22 cellular contexts compared by ENCODE assay signal in genomic region chr4:86944964-86945781, GRCh38. TPM values are rescaled to one million over a fixed set of nuclear protein-coding genes. Genes with fewer than 3 reads are reported as not detected.
A peak's percentile ranks its signal among the peaks of the same experiment; 100 is the strongest.
DNase-seq lines count a peak whose midpoint lies in the region; ATAC-seq, FAIRE-seq and TF ChIP-seq lines count a peak whose summit lies in the region.
"Had no signal": no experiment of that assay in that cellular context is flagged by ENCODE, and none has a peak within 500 bp of the region (broad histone marks: within the 10 kb centered on the region; RNA-seq: fewer than 3 reads in every experiment).

No MANE protein-coding gene starts in this region.

- no peak overlapping the region for H3K27ac Mint-ChIP-seq in activated naive CD4-positive, alpha-beta T cell treated with anti-CD3 and anti-CD28 coated beads for 36 hours
- H3K27ac Mint-ChIP-seq: activated naive CD4-positive, alpha-beta T cell treated with anti-CD3 and anti-CD28 coated beads, Interleukin-2, amount 10 ng/mL, durations not matched to agents 7 days and 5 days had no signal

- H3K4me3 Mint-ChIP-seq in activated naive CD4-positive, alpha-beta T cell treated with anti-CD3 and anti-CD28 coated beads for 36 hours, result no peak overlapping the region
- H3K4me3 Mint-ChIP-seq: activated naive CD4-positive, alpha-beta T cell treated with anti-CD3 and anti-CD28 coated beads, Interleukin-2, amount 10 ng/mL, durations not matched to agents 7 days and 5 days; nephron progenitor cell had no signal

- intact Hi-C loops in left ventricle myocardium superior (cut with micrococcal nuclease), result no loop called here
- intact Hi-C loops in right cardiac atrium (cut with DNase I), result no loop called here
- intact Hi-C loops in GM12878 (cut with micrococcal nuclease; ENCODE audit: unreplicated experiment), result no loop called here
- intact Hi-C loops in activated naive CD4-positive, alpha-beta T cell treated with anti-CD3 and anti-CD28 coated beads for 36 hours (cut with micrococcal nuclease), result no loop called here

- H3K27ac ChIP-seq in right cardiac atrium (ENCODE audit: low read length) (no peak overlapping the region), HUES48 (ENCODE audit: low read depth, low read length) (peak overlapping the region; percentile 7), GM12878 (ENCODE audit: control insufficient read depth, insufficient read depth) (no peak overlapping the region; the same call in 1 of the 2 replicates)
- H3K27ac ChIP-seq: parathyroid adenoma, right lobe of liver had no signal

- CTCF ChIA-PET in GM12878 (lab: Yijun Ruan, JAX), result interaction anchor here (0.6 to 1.8 kb wide), 8 partner anchors 8 to 1872 kb away, joined by 3 to 8 read pairs (median 4); no protein-coding TSS in a partner anchor
- CTCF ChIA-PET in activated naive CD4-positive, alpha-beta T cell treated with anti-CD3 and anti-CD28 coated beads for 36 hours (lab: Charles Lee), result interaction anchor here (0.6 to 2.0 kb wide), 8 partner anchors 10 to 147 kb away, joined by 3 to 8 read pairs (median 4); partner anchors contain the start of gene AFF1

- no peak for TF ChIP-seq RAD21 in GM12878 (IDR thresholded peaks at IDR 0.05; ENCODE audit: insufficient read depth, low read depth, low read length)

- ATAC-seq in left ventricle myocardium superior (peak; percentile 49), right cardiac atrium (no peak), GM12878 (peak; percentile 24)
- ATAC-seq: activated CD4-positive, CD25-positive, alpha-beta regulatory T cell treated with anti-CD3 and anti-CD28 coated beads, Interleukin-2, amount 50 U/mL, for 24 hours had no signal

- no peak for TF ChIP-seq CTCF in GM12878 (IDR thresholded peaks at IDR 0.05 in 2 of 3, conservative IDR thresholded peaks at IDR 0.05 in 1 of 3; ENCODE audit: control insufficient read depth in 2 of 3, extremely low read depth in 1 of 3, insufficient read depth in 1 of 3, low read depth in 3 of 3, low read length in 3 of 3)

- H3K27me3 Mint-ChIP-seq in activated naive CD4-positive, alpha-beta T cell treated with anti-CD3 and anti-CD28 coated beads for 36 hours (ENCODE audit: low read depth), result no peaks in the 10 kb centered on the region
- H3K27me3 Mint-ChIP-seq: activated naive CD4-positive, alpha-beta T cell treated with anti-CD3 and anti-CD28 coated beads, Interleukin-2, amount 10 ng/mL, durations not matched to agents 7 days and 5 days had no signal

- H3K27me3 ChIP-seq in right cardiac atrium (ENCODE audit: control insufficient read depth, insufficient read depth) (no peaks in the 10 kb centered on the region), HUES48 (ENCODE audit: control insufficient read depth, insufficient read depth, low read length) (no peaks in the 10 kb centered on the region), GM12878 (replicated peaks in 1 of 2; ENCODE audit: control insufficient read depth in 2 of 2, insufficient read depth in 2 of 2, low read length in 1 of 2) (no peaks in the 10 kb centered on the region)
- H3K27me3 ChIP-seq: heart right ventricle, right lobe of liver had no signal

- H3K36me3 Mint-ChIP-seq in activated naive CD4-positive, alpha-beta T cell treated with anti-CD3 and anti-CD28 coated beads for 36 hours (ENCODE audit: low read depth), result peaks cover 3% of the 10 kb centered on the region

- H2AFZ ChIP-seq in GM12878 (ENCODE audit: control insufficient read depth, low read depth, low read length), result no peak overlapping the region
- H2AFZ ChIP-seq: parathyroid adenoma had no signal

- in situ Hi-C loops in GM12878 (cut with MboI), result loop anchor here (5.0 kb wide), 1 partner anchor 62 kb away; no protein-coding TSS in a partner anchor

- POLR2A ChIA-PET in GM12878 (lab: Charles Lee), result interaction anchor here (0.6 to 2.6 kb wide), 12 partner anchors 9 to 432 kb away, joined by 3 to 12 read pairs (median 4); no protein-coding TSS in a partner anchor

- H3K9me3 Mint-ChIP-seq in activated naive CD4-positive, alpha-beta T cell treated with anti-CD3 and anti-CD28 coated beads for 36 hours, result no peaks in the 10 kb centered on the region
- H3K9me3 Mint-ChIP-seq: activated naive CD4-positive, alpha-beta T cell treated with anti-CD3 and anti-CD28 coated beads, Interleukin-2, amount 10 ng/mL, durations not matched to agents 7 days and 5 days; nephron progenitor cell had no signal

- RAD21 ChIA-PET in GM12878 (lab: Charles Lee; ENCODE audit: unreplicated experiment), result interaction anchor here (0.6 to 2.4 kb wide), 14 partner anchors 9 to 252 kb away, joined by 3 to 10 read pairs (median 4); no protein-coding TSS in a partner anchor

- H3K4me2 ChIP-seq in GM12878 (ENCODE audit: control insufficient read depth, insufficient read depth), result no peak overlapping the region

- no peak for FAIRE-seq in GM12878 (lab: Jason Lieb, UNC)

- BruUV-seq in GM12878 (replicated peaks; lab: Mats Ljungman, UMichigan), result no TSS peak

- H3K4me1 ChIP-seq in right cardiac atrium (ENCODE audit: control insufficient read depth, insufficient read depth, low read length) (peaks cover 16% of the 10 kb centered on the region), HUES48 (ENCODE audit: control insufficient read depth, insufficient read depth, low read length) (peaks cover 41% of the 10 kb centered on the region), GM12878 (ENCODE audit: control insufficient read depth, insufficient read depth, low read length) (peaks cover 54% of the 10 kb centered on the region)
- H3K4me1 ChIP-seq: parathyroid adenoma had no signal

- TF ChIP-seq EP300 in GM12878 (IDR thresholded peaks at IDR 0.05; ENCODE audit: borderline replicate concordance in 1 of 2, control insufficient read depth in 1 of 2, low read depth in 2 of 2, low read length in 2 of 2), result no peak

- H3K9me3 ChIP-seq in right cardiac atrium (ENCODE audit: control insufficient read depth, low read length) (no peaks in the 10 kb centered on the region), HUES48 (ENCODE audit: control insufficient read depth, insufficient read depth, low read length) (no peaks in the 10 kb centered on the region), GM12878 (replicated peaks; ENCODE audit: control insufficient read depth, insufficient read depth, low read length) (no peaks in the 10 kb centered on the region)
- H3K9me3 ChIP-seq: heart right ventricle, right lobe of liver had no signal

- H3K9ac ChIP-seq in HUES48 (ENCODE audit: low read depth, low read length) (no peak overlapping the region), GM12878 (ENCODE audit: control insufficient read depth, insufficient read depth, low read length) (no peak overlapping the region)
- H3K9ac ChIP-seq: parathyroid adenoma had no signal

- H4K20me1 ChIP-seq in GM12878 (ENCODE audit: control insufficient read depth, insufficient read depth), result peaks cover 3% of the 10 kb centered on the region; the same call in 1 of the 2 replicates

- H3K79me2 ChIP-seq in GM12878 (ENCODE audit: control insufficient read depth, insufficient read depth, low read length), result peaks cover 86% of the 10 kb centered on the region

- H3K4me1 Mint-ChIP-seq in activated naive CD4-positive, alpha-beta T cell treated with anti-CD3 and anti-CD28 coated beads for 36 hours (ENCODE audit: low read depth), result peaks cover 40% of the 10 kb centered on the region

- SMC1A ChIA-PET in GM12878 (lab: Charles Lee; ENCODE audit: uncharacterized antibody, unreplicated experiment), result interaction anchor here (0.5 to 13.7 kb wide), 12 partner anchors 9 to 146 kb away, joined by 3 to 192 read pairs (median 5); partner anchors contain the start of gene AFF1

- H3K36me3 ChIP-seq in HUES48 (ENCODE audit: control insufficient read depth, insufficient read depth, low read length), result peaks cover 3% of the 10 kb centered on the region
- peaks cover 0 to 9% of the 10 kb centered on the region in 2 experiments; a peak in 3 of 4 replicates for H3K36me3 ChIP-seq in GM12878 (ENCODE audit: control insufficient read depth in 2 of 2, insufficient read depth in 2 of 2, low read length in 1 of 2)
- H3K36me3 ChIP-seq: right lobe of liver had no signal

- DNase-seq in left ventricle myocardium superior (no peak), right cardiac atrium (no peak), GM12878 (ENCODE audit: low read depth, low spot score) (no peak), activated gamma-delta T cell (lab: John Stamatoyannopoulos, UW) (no peak), EL (no peak)
- no peak for DNase-seq in activated naive CD4-positive, alpha-beta T cell treated with anti-CD3 and anti-CD28 coated beads for 36 hours
- DNase-seq: activated naive CD4-positive, alpha-beta T cell treated with anti-CD3 and anti-CD28 coated beads, Interleukin-2, amount 10 ng/mL, durations not matched to agents 7 days and 5 days; activated T-cell treated with anti-CD3 and anti-CD28 coated beads, Interleukin-2, amount 50 U/mL, for 1 hour; aorta; caudate nucleus; DMS53; heart right ventricle; midbrain; NCI-H1694; NCI-H526 treated with DMSO at 0.1 percent for 48 hours; OCI-M1; right lobe of liver had no signal

- no peak overlapping the region for H3K4me3 ChIP-seq in right cardiac atrium (ENCODE audit: low read length)
- H3K4me3 ChIP-seq in HUES48 (ENCODE audit: low read depth, low read length), result no peak overlapping the region
- no peak overlapping the region for H3K4me3 ChIP-seq in GM12878
- H3K4me3 ChIP-seq: heart right ventricle, right lobe of liver had no signal

- no peak for TF ChIP-seq POLR2A in GM12878 (IDR thresholded peaks at IDR 0.05; ENCODE audit: low read depth, low read length)

RNA-seq across cellular contexts. Expression of gene AFF1, which starts 10.4 kb away (rescaled TPM):
- total RNA-seq in left ventricle myocardium superior (77.8 TPM), right cardiac atrium (10 to 100 TPM; 76.6 to 86.6 (median 84.1) TPM), GM12878 (2014; rRNA removed) (21.2 and 21.3 TPM in 2 replicates), GM12878 (2014; rRNA removed; fragmentation: Illumina TruSeq; extraction: Trizol) (21.5 and 22.8 TPM in 2 replicates), GM12878 (2021) (52.5 and 56.1 TPM in 2 replicates)
- polyA plus RNA-seq in right cardiac atrium (63.4 TPM), GM12878 (2011; rRNA removed) (25.1 and 26.1 TPM in 2 replicates), GM12878 (2014; fragmentation: Illumina TruSeq; extraction: Trizol) (30.7 and 32.9 TPM in 2 replicates), GM12878 (2014; fragmentation: Nextera tagmentation; extraction: Ambion mirVana) (10 to 100 TPM in 1 of 2 experiments, 1 to 10 TPM in 1; 3.5 to 11.4 TPM), GM12878 (2014; rRNA removed) (18.6 and 20.5 TPM in 2 replicates), GM12878 (2016; fragmentation: Nextera tagmentation; extraction: Ambion mirVana) (10 to 100 TPM; 21.6 to 24.0 TPM)
- 242 and 244 TPM in 2 replicates for total RNA-seq in GM12878 (2013; cell fraction: nucleolus; rRNA removed)
- polyA plus RNA-seq in GM12878 (2011; ENCODE audit: low read depth), result 51.7 TPM
- polyA plus RNA-seq in GM12878 (2011; cell fraction: cytosol; rRNA removed), result 21.3 and 44.0 TPM in 2 replicates
- 50.2 and 53.3 TPM in 2 replicates for polyA plus RNA-seq in GM12878 (2011; cell fraction: nucleus; rRNA removed)
- 32.6 and 34.7 TPM in 2 replicates for polyA plus RNA-seq in GM12878 (2012)
- polyA minus RNA-seq in GM12878 (2011; rRNA and poly(A)+ RNA removed), result 115 and 130 TPM in 2 replicates
- 30.8 and 33.0 TPM in 2 replicates for polyA minus RNA-seq in GM12878 (2011; cell fraction: cytosol; rRNA and poly(A)+ RNA removed)
- polyA minus RNA-seq in GM12878 (2011; cell fraction: nucleus; rRNA and poly(A)+ RNA removed), result 72.7 and 104 TPM in 2 replicates
- total RNA-seq in activated naive CD4-positive, alpha-beta T cell treated with anti-CD3 and anti-CD28 coated beads for 36 hours, result 10 to 100 TPM; 46.6 to 50.6 TPM

RNA-seq across cellular contexts. Expression of gene C4orf36, which starts 53.0 kb away (rescaled TPM):
- 1.1 TPM for total RNA-seq in left ventricle myocardium superior
- 1 to 10 TPM in 1 of 4 donors, under 1 TPM in 1, not detected in 2; 0.97 to 2.3 TPM for total RNA-seq in right cardiac atrium
- 0.18 TPM for polyA plus RNA-seq in right cardiac atrium
- not detected in 2 replicates for total RNA-seq in GM12878 (2013; cell fraction: nucleolus; rRNA removed)
- 1.5 and 3.6 TPM in 2 replicates for total RNA-seq in GM12878 (2014; rRNA removed)
- total RNA-seq in GM12878 (2014; rRNA removed; fragmentation: Illumina TruSeq; extraction: Trizol), result 1.3 TPM in 2 replicates
- total RNA-seq in GM12878 (2021), result 1.4 and 2.3 TPM in 2 replicates
- polyA plus RNA-seq in GM12878 (2011; ENCODE audit: low read depth), result not detected
- polyA plus RNA-seq in GM12878 (2011; rRNA removed), result 0.35 TPM in 1 of 2 replicates, not detected in the other
- 0.28 and 0.52 TPM in 2 replicates for polyA plus RNA-seq in GM12878 (2011; cell fraction: cytosol; rRNA removed)
- 0.36 TPM in 1 of 2 replicates, not detected in the other for polyA plus RNA-seq in GM12878 (2011; cell fraction: nucleus; rRNA removed)
- 0.21 TPM in 1 of 2 replicates, not detected in the other for polyA plus RNA-seq in GM12878 (2012)
- polyA plus RNA-seq in GM12878 (2014; fragmentation: Illumina TruSeq; extraction: Trizol), result 0.40 and 1.4 TPM in 2 replicates
- not detected for polyA plus RNA-seq in GM12878 (2014; fragmentation: Nextera tagmentation; extraction: Ambion mirVana)
- 1.1 and 2.7 TPM in 2 replicates for polyA plus RNA-seq in GM12878 (2014; rRNA removed)
- 1 to 10 TPM in 1 of 2 experiments, under 1 TPM in 1; 0.84 to 1.2 TPM for polyA plus RNA-seq in GM12878 (2016; fragmentation: Nextera tagmentation; extraction: Ambion mirVana)
- not detected in 2 replicates for polyA minus RNA-seq in GM12878 (2011; rRNA and poly(A)+ RNA removed)
- polyA minus RNA-seq in GM12878 (2011; cell fraction: cytosol; rRNA and poly(A)+ RNA removed), result not detected in 2 replicates
- not detected in 2 replicates for polyA minus RNA-seq in GM12878 (2011; cell fraction: nucleus; rRNA and poly(A)+ RNA removed)
- total RNA-seq in activated naive CD4-positive, alpha-beta T cell treated with anti-CD3 and anti-CD28 coated beads for 36 hours, result under 1 TPM in 1 of 2 experiments, not detected in 1; 0.44 TPM
- total RNA-seq: liver had no signal

Comparison
In these comparisons a context has a peak if more than half of its experiments do, and no peak if none do; other contexts are left out.
1. ATAC-seq: peak in left ventricle myocardium superior (single experiment) and GM12878 (single experiment); none in right cardiac atrium (0 of 2).